In the genomic region with DNA sequence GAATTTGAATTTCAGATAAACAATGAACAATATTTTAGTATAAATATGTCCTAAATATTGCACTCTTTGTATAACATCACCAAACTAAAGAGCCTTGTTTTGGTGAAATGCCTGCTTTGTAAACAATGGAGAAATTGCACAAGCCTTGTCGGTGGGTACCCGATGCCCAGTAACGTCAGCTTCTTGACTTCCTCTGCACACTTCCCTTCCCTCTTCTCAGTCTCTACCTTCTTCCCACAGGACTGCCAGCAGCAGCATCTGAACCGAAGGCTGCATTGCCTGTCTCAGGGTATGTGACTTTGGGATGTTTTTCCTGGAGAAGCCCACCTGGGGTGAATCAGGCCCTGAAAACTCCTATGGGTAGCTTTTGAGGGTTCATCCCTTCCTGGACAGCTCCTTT, we compare ENCODE assay signal across 30 cellular contexts.
"Had no signal": no experiment of that assay in that cellular context is flagged by ENCODE, and none has a peak within 500 bp of the region (broad histone marks: within the 10 kb centered on the region; RNA-seq: fewer than 3 reads in every experiment).

No MANE protein-coding gene starts in this region.

- H3K27ac Mint-ChIP-seq: activated CD4-positive, alpha-beta memory T cell treated with anti-CD3 and anti-CD28 coated beads for 36 hours; activated CD4-positive, alpha-beta T cell treated with anti-CD3 and anti-CD28 coated beads, Interleukin-2, amount 10 ng/mL, durations not matched to agents 24 days and 14 days; activated naive CD4-positive, alpha-beta T cell treated with anti-CD3 and anti-CD28 coated beads for 36 hours; activated naive CD8-positive, alpha-beta T cell treated with anti-CD3 and anti-CD28 coated beads for 36 hours; activated T-helper 1 cell treated with anti-CD3 and anti-CD28 coated beads, Interleukin-12 subunit alpha, Interleukin-12 subunit beta, Interleukin-2, Interleukin-4 antibody, amounts not matched to agents 30 ng/mL and 10 ng/mL and 1 ng/mL, durations not matched to agents 14 hours and 24 hours and 36 hours; nephron progenitor cell; stimulated activated naive B cell treated with anti-CD40 and anti-IgM and Interleukin-4, amounts not matched to agents 10 μg/mL and 1 μg/mL and 100 μg/mL, for 72 hours; T-helper 1 cell treated with Interleukin-12 subunit alpha and Interleukin-12 subunit beta and Interleukin-4 antibody, amounts not matched to agents 30 μg/mL and 1 μg/mL, for 36 hours had no signal

- H3K36me3 Mint-ChIP-seq: activated CD4-positive, alpha-beta memory T cell treated with anti-CD3 and anti-CD28 coated beads for 36 hours; activated naive CD8-positive, alpha-beta T cell treated with anti-CD3 and anti-CD28 coated beads for 36 hours had no signal

- H3K27me3 Mint-ChIP-seq: activated CD4-positive, alpha-beta memory T cell treated with anti-CD3 and anti-CD28 coated beads for 36 hours; activated naive CD8-positive, alpha-beta T cell treated with anti-CD3 and anti-CD28 coated beads for 36 hours had no signal

- H3K4me1 ChIP-seq: adrenal gland, body of pancreas, lower lobe of right lung, right atrium auricular region, stomach, thyroid gland, upper lobe of right lung had no signal

- H3K4me3 Mint-ChIP-seq: activated CD4-positive, alpha-beta memory T cell treated with anti-CD3 and anti-CD28 coated beads for 36 hours; activated CD4-positive, alpha-beta T cell treated with anti-CD3 and anti-CD28 coated beads, Interleukin-2, amount 10 ng/mL, durations not matched to agents 24 days and 14 days; activated naive CD4-positive, alpha-beta T cell treated with anti-CD3 and anti-CD28 coated beads for 36 hours; activated naive CD8-positive, alpha-beta T cell treated with anti-CD3 and anti-CD28 coated beads for 36 hours; activated T-helper 1 cell treated with anti-CD3 and anti-CD28 coated beads, Interleukin-12 subunit alpha, Interleukin-12 subunit beta, Interleukin-2, Interleukin-4 antibody, amounts not matched to agents 30 ng/mL and 10 ng/mL and 1 ng/mL, durations not matched to agents 14 hours and 24 hours and 36 hours; nephron progenitor cell; stimulated activated naive B cell treated with anti-CD40 and anti-IgM and Interleukin-4, amounts not matched to agents 10 μg/mL and 1 μg/mL and 100 μg/mL, for 72 hours; T-helper 1 cell treated with Interleukin-12 subunit alpha and Interleukin-12 subunit beta and Interleukin-4 antibody, amounts not matched to agents 30 μg/mL and 1 μg/mL, for 36 hours had no signal

- H3K9me3 Mint-ChIP-seq: activated CD4-positive, alpha-beta memory T cell treated with anti-CD3 and anti-CD28 coated beads for 36 hours; activated CD4-positive, alpha-beta T cell treated with anti-CD3 and anti-CD28 coated beads, Interleukin-2, amount 10 ng/mL, durations not matched to agents 24 days and 14 days; activated naive CD4-positive, alpha-beta T cell treated with anti-CD3 and anti-CD28 coated beads for 36 hours; nephron progenitor cell had no signal

- H3K4me3 ChIP-seq: adrenal gland, body of pancreas, heart right ventricle, left lung, lower lobe of right lung, mucosa of descending colon, ovary, right atrium auricular region, smooth muscle cell, stomach, thyroid gland, upper lobe of right lung had no signal

- H3K4me2 ChIP-seq: smooth muscle cell had no signal

- DNase-seq: activated CD4-positive, alpha-beta memory T cell treated with anti-CD3 and anti-CD28 coated beads for 36 hours; activated CD4-positive, alpha-beta T cell treated with anti-CD3 and anti-CD28 coated beads, Interleukin-2, amount 10 ng/mL, durations not matched to agents 24 days and 14 days; activated CD8-positive, alpha-beta memory T cell treated with anti-CD3 and anti-CD28 coated beads, Interleukin-2, amount 50 U/mL, for 4 hours; activated effector memory CD4-positive, alpha-beta T cell treated with anti-CD3 and anti-CD28 coated beads, Interleukin-2, amount 50 U/mL, for 16 hours; activated naive CD4-positive, alpha-beta T cell treated with anti-CD3 and anti-CD28 coated beads for 36 hours; activated naive CD8-positive, alpha-beta T cell treated with anti-CD3 and anti-CD28 coated beads for 36 hours; activated T-cell treated with anti-CD3 and anti-CD28 coated beads, Interleukin-2, amount 50 U/mL, for 1 hour; aorta; effector memory CD4-positive, alpha-beta T cell; heart right ventricle; left lung; lower lobe of right lung; mucosa of descending colon; nephron progenitor cell; ovary; stimulated activated CD4-positive, alpha-beta T cell treated with anti-CD3 and anti-CD28 coated beads, Interleukin-1b, Interleukin-23, amount 100 ng/mL, for 48 hours; stimulated activated CD4-positive, alpha-beta T cell treated with anti-CD3 and anti-CD28 coated beads, Interleukin-4, amount 100 ng/mL, for 4 hours; stimulated activated naive B cell treated with anti-CD40 and anti-IgM and Interleukin-4, amounts not matched to agents 10 μg/mL and 1 μg/mL and 100 μg/mL, for 72 hours; stomach; T-helper 9 cell; thyroid gland; upper lobe of right lung; WERI-Rb-1 had no signal

- H3K27ac ChIP-seq: adrenal gland, body of pancreas, heart right ventricle, left lung, lower lobe of right lung, ovary, right atrium auricular region, stomach, thyroid gland, upper lobe of right lung, WERI-Rb-1 had no signal

- H3K36me3 ChIP-seq: adrenal gland, heart right ventricle, left lung, lower lobe of right lung, ovary, right atrium auricular region, stomach, thyroid gland, upper lobe of right lung, WERI-Rb-1 had no signal

- H3K27me3 ChIP-seq: adrenal gland, body of pancreas, left lung, ovary, right atrium auricular region, thyroid gland had no signal

- H3K9me3 ChIP-seq: adrenal gland, body of pancreas, left lung, lower lobe of right lung, mucosa of descending colon, ovary, right atrium auricular region, stomach, thyroid gland, upper lobe of right lung had no signal

- ATAC-seq: activated CD4-positive, CD25-positive, alpha-beta regulatory T cell treated with anti-CD3 and anti-CD28 coated beads, Interleukin-2, amount 50 U/mL, for 24 hours; body of pancreas; left lung; lower lobe of right lung; mucosa of descending colon; stimulated activated naive B cell treated with anti-CD40 and anti-IgM and Interleukin-4, amounts not matched to agents 10 μg/mL and 1 μg/mL and 100 μg/mL, for 72 hours; upper lobe of right lung had no signal
